In genomic region chr4:146255874-146256273, GRCh38 we compare ENCODE assay signal across 1 cellular context.
A peak's percentile ranks its signal among the peaks of the same experiment; 100 is the strongest.
TF ChIP-seq lines count a peak whose summit lies in the region.

No MANE protein-coding gene starts in this region.

TF ChIP-seq in SK-N-SH, 30 proteins besides CTCF, POLR2A, EP300 and RAD21 (continued from another document):
- no peak for TF ChIP-seq IRF3 (IDR thresholded peaks at IDR 0.05; ENCODE audit: low read depth, low read length)
- TF ChIP-seq ZBTB33 (IDR thresholded peaks at IDR 0.05; ENCODE audit: borderline replicate concordance, low read depth), result peak; percentile 71; the same call in 1 of the 2 replicates
- TF ChIP-seq NFIC (IDR thresholded peaks at IDR 0.05; ENCODE audit: borderline replicate concordance), result peak; percentile 57; the same call in 1 of the 2 replicates
- 0 out of 2 replicates have a peak, but pooled peaks have one; percentile 53 for TF ChIP-seq MAX (IDR thresholded peaks at IDR 0.05; ENCODE audit: low read depth)
- no peak for TF ChIP-seq RCOR1 (IDR thresholded peaks at IDR 0.05; ENCODE audit: low read length)
- no peak for TF ChIP-seq GABPA (IDR thresholded peaks at IDR 0.05; ENCODE audit: low read depth)
- peak; percentile 78 for TF ChIP-seq TCF12 (IDR thresholded peaks at IDR 0.05)
- TF ChIP-seq RFX5 (IDR thresholded peaks at IDR 0.05; ENCODE audit: low read length), result no peak
- TF ChIP-seq JUND (IDR thresholded peaks at IDR 0.05), result peak; percentile 85
- no peak for TF ChIP-seq EZH2phosphoT487 (IDR thresholded peaks at IDR 0.05; ENCODE audit: borderline replicate concordance, low read depth)
- TF ChIP-seq SMC3 (IDR thresholded peaks at IDR 0.05; ENCODE audit: low read depth, low read length), result no peak
- TF ChIP-seq TAF1 (IDR thresholded peaks at IDR 0.05; ENCODE audit: borderline replicate concordance, low read depth, low read length), result no peak
- TF ChIP-seq POLR2AphosphoS5 (IDR thresholded peaks at IDR 0.05; ENCODE audit: low read depth, low read length), result no peak; the same call in 1 of the 2 replicates
- no peak for TF ChIP-seq USF1 (IDR thresholded peaks at IDR 0.05; ENCODE audit: borderline replicate concordance, low read depth)
- TF ChIP-seq FOXJ3 (CRISPR knock-in tag; IDR thresholded peaks at IDR 0.05), result no peak
- peak; percentile 85 for TF ChIP-seq TEAD4 (IDR thresholded peaks at IDR 0.05; ENCODE audit: borderline replicate concordance, insufficient read depth)
- TF ChIP-seq GATA2 (CRISPR knock-in tag; IDR thresholded peaks at IDR 0.05), result no peak
